ENCODE assay signal across 8 cellular contexts in the genomic region with DNA sequence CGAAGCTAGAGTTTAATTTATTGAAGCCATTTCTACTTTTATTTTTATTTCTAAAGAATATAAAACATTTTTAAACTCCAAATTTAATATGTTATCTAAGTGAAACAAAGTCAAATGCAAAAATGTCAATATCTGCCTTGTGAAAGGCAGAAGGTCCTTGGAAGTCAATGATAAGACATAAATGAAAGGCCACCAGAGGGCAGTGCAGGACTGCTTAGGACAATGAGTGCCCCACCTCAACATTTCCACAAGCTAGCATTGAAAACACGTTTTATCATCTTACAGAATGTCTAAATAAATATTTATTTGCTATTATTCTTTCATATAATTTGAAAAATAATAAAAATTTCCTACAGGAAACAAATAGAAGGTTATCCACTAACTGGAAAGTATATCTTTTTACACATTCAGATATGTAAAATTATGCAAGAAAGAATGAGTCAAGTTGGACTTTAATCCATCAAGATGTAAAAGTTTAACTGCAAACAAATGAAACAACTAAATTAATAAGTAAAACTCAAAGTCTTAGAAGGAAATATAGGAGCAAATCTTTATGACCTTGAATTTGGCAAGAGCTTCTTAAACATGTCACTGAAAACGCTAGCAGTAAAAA.
DNase-seq lines count a peak whose midpoint lies in the region; ATAC-seq, FAIRE-seq and TF ChIP-seq lines count a peak whose summit lies in the region.

No MANE protein-coding gene starts in this region.

- H3K36me3 ChIP-seq in K562 (ENCODE audit: control insufficient read depth, insufficient read depth, low read length): no peaks in the 10 kb centered on the region
- H3K36me3 ChIP-seq in iPS DF 6.9 (ENCODE audit: control insufficient read depth, insufficient read depth, low read length): no peaks in the 10 kb centered on the region

- DNase-seq in D721Med (ENCODE audit: insufficient read length, low spot score) (peak; percentile 72), GM20000 (ENCODE audit: low spot score) (peak; percentile 59), LoVo (ENCODE audit: low spot score) (peak; percentile 71), SHP77 treated with DMSO at 0.1 percent for 48 hours (lab: John Stamatoyannopoulos, UW) (peak; percentile 24), K562 (ENCODE audit: extremely low read depth in 1 of 4, low spot score in 3 of 4) (peak; percentile 44 to 77 (median 70)), iPS DF 6.9 (ENCODE audit: low read depth, low spot score) (peak; percentile 9), GM19238 (ENCODE audit: insufficient read length, low spot score) (no peak)
- peak; percentile 71 for DNase-seq in stimulated activated CD4-positive, alpha-beta T cell treated with anti-CD3 and anti-CD28 coated beads, Interleukin-15, amount 100 ng/mL, for 24 hours

- TF ChIP-seq RAD21 in K562 (CRISPR knock-in tag; conservative IDR thresholded peaks at IDR 0.05 in 1 of 2, IDR thresholded peaks at IDR 0.05 in 1 of 2): peak; percentile 63 to 68

- peak; percentile 96 for TF ChIP-seq CTCF in D721Med (IDR thresholded peaks at IDR 0.05; ENCODE audit: insufficient read depth, missing control alignments)
- TF ChIP-seq CTCF in GM20000 (IDR thresholded peaks at IDR 0.05; ENCODE audit: extremely low read depth, missing control alignments): peak; percentile 54
- TF ChIP-seq CTCF in K562 (IDR thresholded peaks at IDR 0.05 in 2 of 3, conservative IDR thresholded peaks at IDR 0.05 in 1 of 3; ENCODE audit: insufficient read depth in 2 of 3, low read depth in 1 of 3, low read length in 3 of 3): peak; percentile 52 to 77 (median 56); a peak in 5 of 6 replicates

- ATAC-seq in K562: peak; percentile 85

- intact Hi-C loops in K562 (cut with micrococcal nuclease): loop anchor here (2.0 to 10.0 kb wide), 2 partner anchors 35 to 193 kb away; no protein-coding TSS in a partner anchor

- peak; percentile 97 for FAIRE-seq in D721Med (lab: Jason Lieb, UNC)
- no peak for FAIRE-seq in K562 (lab: Jason Lieb, UNC)

- no peaks in the 10 kb centered on the region for H3K79me2 ChIP-seq in K562 (ENCODE audit: control insufficient read depth, insufficient read depth, low read length)

- TF ChIP-seq EP300 in K562 (IDR thresholded peaks at IDR 0.05; ENCODE audit: low read length): no peak

- in situ Hi-C loops in K562 (cut with MboI): no loop called here

- H4K20me1 ChIP-seq in K562 (replicated peaks; ENCODE audit: control insufficient read depth, insufficient read depth, low read length): no peaks in the 10 kb centered on the region

- H3K9me1 ChIP-seq in K562 (ENCODE audit: control insufficient read depth, insufficient read depth, low read length): no peaks in the 10 kb centered on the region

- H3K4me3 ChIP-seq in K562 (no peak overlapping the region), iPS DF 6.9 (ENCODE audit: low read length) (no peak overlapping the region)

- no peak for TF ChIP-seq POLR2A in K562 (conservative IDR thresholded peaks at IDR 0.05)

- H3K9me3 ChIP-seq in K562 (replicated peaks; ENCODE audit: control insufficient read depth, insufficient read depth, low read depth, low read length): no peaks in the 10 kb centered on the region
- no peaks in the 10 kb centered on the region; the same call in 1 of the 2 replicates for H3K9me3 ChIP-seq in iPS DF 6.9 (ENCODE audit: control insufficient read depth, insufficient read depth, low read length)

- no peak overlapping the region for H3K9ac ChIP-seq in K562 (ENCODE audit: insufficient read depth in 1 of 2, low read depth in 2 of 2, low read length in 2 of 2)

- H2AFZ ChIP-seq in K562 (ENCODE audit: low read depth, low read length): no peak overlapping the region

- no TSS peak for BruUV-seq in K562 (replicated peaks; lab: Mats Ljungman, UMichigan)

- 0% methylated on average over 3 of the region's 3 CpGs for WGBS in K562 (ENCODE audit: insufficient coverage, low coverage, missing lambda C conversion rate)
- WGBS in iPS DF 6.9 (ENCODE audit: insufficient coverage, insufficient read length): no CpG with 5 or more reads among the region's 3 CpGs

- H3K27ac ChIP-seq in K562 (ENCODE audit: extremely low read depth, low read depth, low read length): no peak overlapping the region
- H3K27ac ChIP-seq in iPS DF 6.9 (ENCODE audit: low read length): no peak overlapping the region

- H3K4me1 ChIP-seq in K562 (replicated peaks in 1 of 2; ENCODE audit: control insufficient read depth in 2 of 2, insufficient read depth in 2 of 2, low read length in 2 of 2) (no peaks in the 10 kb centered on the region), iPS DF 6.9 (ENCODE audit: control insufficient read depth, insufficient read depth, low read length) (no peaks in the 10 kb centered on the region)

- CTCF ChIA-PET in K562 (lab: Yijun Ruan, JAX; ENCODE audit: low intra/inter-chr PET ratio): interaction anchor here (1.6 kb wide), 1 partner anchor 25 kb away, joined by 5 read pairs; no protein-coding TSS in a partner anchor

- no peak overlapping the region for H3K4me2 ChIP-seq in K562 (ENCODE audit: insufficient read depth, low read length)

- POLR2A ChIA-PET in K562 (lab: Yijun Ruan, JAX): no interaction called here

- no peaks in the 10 kb centered on the region for H3K27me3 ChIP-seq in K562 (ENCODE audit: control insufficient read depth in 2 of 2, insufficient read depth in 2 of 2, low read length in 2 of 2)
- no peaks in the 10 kb centered on the region for H3K27me3 ChIP-seq in iPS DF 6.9 (ENCODE audit: control insufficient read depth, insufficient read depth, low read length)

TF ChIP-seq in K562, 482 proteins besides CTCF, POLR2A, EP300 and RAD21:
- TF ChIP-seq, protein P1, sequence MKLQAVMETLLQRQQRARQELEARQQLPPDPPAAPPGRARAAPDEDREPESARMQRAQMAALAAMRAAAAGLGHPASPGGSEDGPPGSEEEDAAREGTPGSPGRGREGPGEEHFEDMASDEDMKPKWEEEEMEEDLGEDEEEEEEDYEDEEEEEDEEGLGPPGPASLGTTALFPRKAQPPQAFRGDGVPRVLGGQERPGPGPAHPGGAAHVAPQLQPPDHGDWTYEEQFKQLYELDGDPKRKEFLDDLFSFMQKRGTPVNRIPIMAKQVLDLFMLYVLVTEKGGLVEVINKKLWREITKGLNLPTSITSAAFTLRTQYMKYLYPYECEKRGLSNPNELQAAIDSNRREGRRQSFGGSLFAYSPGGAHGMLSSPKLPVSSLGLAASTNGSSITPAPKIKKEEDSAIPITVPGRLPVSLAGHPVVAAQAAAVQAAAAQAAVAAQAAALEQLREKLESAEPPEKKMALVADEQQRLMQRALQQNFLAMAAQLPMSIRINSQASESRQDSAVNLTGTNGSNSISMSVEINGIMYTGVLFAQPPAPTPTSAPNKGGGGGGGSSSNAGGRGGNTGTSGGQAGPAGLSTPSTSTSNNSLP (IDR thresholded peaks at IDR 0.05; ENCODE audit: borderline replicate concordance, low read depth, low read length): no peak
- no peak for TF ChIP-seq TCF15 (CRISPR knock-in tag; IDR thresholded peaks at IDR 0.05)
- TF ChIP-seq, protein P2, sequence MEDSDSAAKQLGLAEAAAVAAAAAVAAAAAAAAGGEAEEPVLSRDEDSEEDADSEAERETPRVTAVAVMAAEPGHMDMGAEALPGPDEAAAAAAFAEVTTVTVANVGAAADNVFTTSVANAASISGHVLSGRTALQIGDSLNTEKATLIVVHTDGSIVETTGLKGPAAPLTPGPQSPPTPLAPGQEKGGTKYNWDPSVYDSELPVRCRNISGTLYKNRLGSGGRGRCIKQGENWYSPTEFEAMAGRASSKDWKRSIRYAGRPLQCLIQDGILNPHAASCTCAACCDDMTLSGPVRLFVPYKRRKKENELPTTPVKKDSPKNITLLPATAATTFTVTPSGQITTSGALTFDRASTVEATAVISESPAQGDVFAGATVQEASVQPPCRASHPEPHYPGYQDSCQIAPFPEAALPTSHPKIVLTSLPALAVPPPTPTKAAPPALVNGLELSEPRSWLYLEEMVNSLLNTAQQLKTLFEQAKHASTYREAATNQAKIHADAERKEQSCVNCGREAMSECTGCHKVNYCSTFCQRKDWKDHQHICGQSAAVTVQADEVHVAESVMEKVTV (CRISPR knock-in tag; IDR thresholded peaks at IDR 0.05): peak; percentile 66; the same call in 1 of the 2 replicates
- TF ChIP-seq SMC3 (conservative IDR thresholded peaks at IDR 0.05; ENCODE audit: insufficient read depth, low read depth, low read length): 0 out of 2 replicates have a peak, but pooled peaks have one; percentile 39
- no peak for TF ChIP-seq ELF1 (tag; IDR thresholded peaks at IDR 0.05)
